In genomic region chr4:10160280-10160856, GRCh38 we compare ENCODE assay signal across 1 cellular context.
TF ChIP-seq lines count a peak whose summit lies in the region.

No MANE protein-coding gene starts in this region.

TF ChIP-seq in SK-N-SH, 30 proteins besides CTCF, POLR2A, EP300 and RAD21 (continued from another document):
- TF ChIP-seq MAX (IDR thresholded peaks at IDR 0.05; ENCODE audit: low read depth) (no peak), NFIC (IDR thresholded peaks at IDR 0.05; ENCODE audit: borderline replicate concordance) (no peak), USF1 (IDR thresholded peaks at IDR 0.05; ENCODE audit: borderline replicate concordance, low read depth) (no peak), TAF1 (IDR thresholded peaks at IDR 0.05; ENCODE audit: borderline replicate concordance, low read depth, low read length) (no peak), FOXM1 (IDR thresholded peaks at IDR 0.05; ENCODE audit: low read depth) (no peak), RXRA (IDR thresholded peaks at IDR 0.05; ENCODE audit: borderline replicate concordance, low read depth) (no peak), GABPA (IDR thresholded peaks at IDR 0.05; ENCODE audit: low read depth) (no peak), NRF1 (IDR thresholded peaks at IDR 0.05; ENCODE audit: low read depth, low read length) (no peak), RFX5 (IDR thresholded peaks at IDR 0.05; ENCODE audit: low read length) (no peak), TEAD4 (IDR thresholded peaks at IDR 0.05; ENCODE audit: borderline replicate concordance, insufficient read depth) (no peak)
- TF ChIP-seq, protein P1, sequence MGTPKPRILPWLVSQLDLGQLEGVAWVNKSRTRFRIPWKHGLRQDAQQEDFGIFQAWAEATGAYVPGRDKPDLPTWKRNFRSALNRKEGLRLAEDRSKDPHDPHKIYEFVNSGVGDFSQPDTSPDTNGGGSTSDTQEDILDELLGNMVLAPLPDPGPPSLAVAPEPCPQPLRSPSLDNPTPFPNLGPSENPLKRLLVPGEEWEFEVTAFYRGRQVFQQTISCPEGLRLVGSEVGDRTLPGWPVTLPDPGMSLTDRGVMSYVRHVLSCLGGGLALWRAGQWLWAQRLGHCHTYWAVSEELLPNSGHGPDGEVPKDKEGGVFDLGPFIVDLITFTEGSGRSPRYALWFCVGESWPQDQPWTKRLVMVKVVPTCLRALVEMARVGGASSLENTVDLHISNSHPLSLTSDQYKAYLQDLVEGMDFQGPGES (IDR thresholded peaks at IDR 0.05; ENCODE audit: low read depth, low read length): no peak
- TF ChIP-seq, protein P2, sequence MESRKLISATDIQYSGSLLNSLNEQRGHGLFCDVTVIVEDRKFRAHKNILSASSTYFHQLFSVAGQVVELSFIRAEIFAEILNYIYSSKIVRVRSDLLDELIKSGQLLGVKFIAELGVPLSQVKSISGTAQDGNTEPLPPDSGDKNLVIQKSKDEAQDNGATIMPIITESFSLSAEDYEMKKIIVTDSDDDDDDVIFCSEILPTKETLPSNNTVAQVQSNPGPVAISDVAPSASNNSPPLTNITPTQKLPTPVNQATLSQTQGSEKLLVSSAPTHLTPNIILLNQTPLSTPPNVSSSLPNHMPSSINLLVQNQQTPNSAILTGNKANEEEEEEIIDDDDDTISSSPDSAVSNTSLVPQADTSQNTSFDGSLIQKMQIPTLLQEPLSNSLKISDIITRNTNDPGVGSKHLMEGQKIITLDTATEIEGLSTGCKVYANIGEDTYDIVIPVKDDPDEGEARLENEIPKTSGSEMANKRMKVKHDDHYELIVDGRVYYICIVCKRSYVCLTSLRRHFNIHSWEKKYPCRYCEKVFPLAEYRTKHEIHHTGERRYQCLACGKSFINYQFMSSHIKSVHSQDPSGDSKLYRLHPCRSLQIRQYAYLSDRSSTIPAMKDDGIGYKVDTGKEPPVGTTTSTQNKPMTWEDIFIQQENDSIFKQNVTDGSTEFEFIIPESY (IDR thresholded peaks at IDR 0.05; ENCODE audit: borderline replicate concordance, low read depth): no peak
